8 cellular contexts compared by ENCODE assay signal in the genomic region with DNA sequence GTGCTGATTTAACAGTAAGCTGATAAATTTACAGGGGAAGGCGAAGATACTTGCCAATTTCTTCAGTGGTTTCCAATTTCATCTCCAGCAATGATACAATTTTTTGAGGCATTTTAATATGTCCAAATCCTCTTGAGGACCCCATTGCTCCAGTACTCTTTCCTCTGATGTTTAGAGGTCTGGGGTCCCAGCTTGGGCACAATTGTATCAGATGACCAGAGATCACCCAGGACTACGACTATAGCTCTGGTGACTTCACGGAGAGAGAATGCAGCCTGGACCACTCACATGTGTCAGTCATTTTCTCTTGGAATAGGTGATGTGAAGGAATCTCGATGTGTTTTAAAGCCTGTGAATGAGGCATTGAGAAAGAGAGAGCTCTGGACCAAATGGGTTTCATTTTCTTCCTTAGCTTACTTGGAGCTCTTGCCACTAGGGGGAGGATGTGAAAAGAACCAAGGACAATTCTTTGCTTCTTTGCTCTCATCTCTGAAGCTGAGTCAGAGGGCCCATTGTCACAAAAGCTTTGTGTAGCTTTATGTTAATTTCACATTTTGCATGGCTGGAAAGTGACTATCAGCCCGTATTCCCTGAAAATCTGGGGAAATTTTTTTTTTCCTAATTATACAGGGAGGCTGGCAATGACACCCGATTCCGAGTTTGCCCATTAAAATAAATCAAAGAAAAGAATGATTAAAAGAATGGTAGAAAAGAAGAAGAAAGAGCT. TPM values are rescaled to one million over a fixed set of nuclear protein-coding genes. Genes with fewer than 3 reads are reported as not detected.
A peak's percentile ranks its signal among the peaks of the same experiment; 100 is the strongest.
DNase-seq lines count a peak whose midpoint lies in the region; ATAC-seq and TF ChIP-seq lines count a peak whose summit lies in the region.

No MANE protein-coding gene starts in this region.

- no peak overlapping the region for H3K27ac Mint-ChIP-seq in activated T-helper 1 cell treated with anti-CD3 and anti-CD28 coated beads, Interleukin-12 subunit alpha, Interleukin-12 subunit beta, Interleukin-2, Interleukin-4 antibody, amounts not matched to agents 30 ng/mL and 10 ng/mL and 1 ng/mL, durations not matched to agents 14 hours and 24 hours and 36 hours

- H3K36me3 ChIP-seq in gastroesophageal sphincter (no peaks in the 10 kb centered on the region), parathyroid adenoma (ENCODE audit: control insufficient read depth, insufficient read depth, low read length) (no peaks in the 10 kb centered on the region)

- DNase-seq in COLO829 (ENCODE audit: low spot score): peak; percentile 76
- peak; percentile 52 for DNase-seq in NCI-H460 (ENCODE audit: extremely low read depth, low read depth)
- peak; percentile 25 for DNase-seq in activated T-helper 1 cell treated with anti-CD3 and anti-CD28 coated beads, Interleukin-12 subunit alpha, Interleukin-12 subunit beta, Interleukin-2, Interleukin-4 antibody, amounts not matched to agents 30 ng/mL and 10 ng/mL and 1 ng/mL, durations not matched to agents 14 hours and 24 hours and 36 hours (ENCODE audit: low spot score)
- no peak for DNase-seq in GOT3 (lab: John Stamatoyannopoulos, UW)

- H3K9me3 ChIP-seq in gastroesophageal sphincter (no peaks in the 10 kb centered on the region), parathyroid adenoma (ENCODE audit: control insufficient read depth, low read length) (no peaks in the 10 kb centered on the region)

- ATAC-seq in GM18868 (IDR thresholded peaks at IDR 0.05; ENCODE audit: unreplicated experiment): peak; percentile 81
- ATAC-seq in HG03135 (IDR thresholded peaks at IDR 0.05; ENCODE audit: unreplicated experiment): peak; percentile 65
- ATAC-seq in gastroesophageal sphincter: peak; percentile 63

- no peak overlapping the region for H3K9ac ChIP-seq in parathyroid adenoma

- TF ChIP-seq CTCF in gastroesophageal sphincter (IDR thresholded peaks at IDR 0.05) (peak; percentile 31 to 68 (median 60)), parathyroid adenoma (IDR thresholded peaks at IDR 0.05) (peak; percentile 42)

- peaks cover 13% of the 10 kb centered on the region for H3K27me3 Mint-ChIP-seq in activated T-helper 1 cell treated with anti-CD3 and anti-CD28 coated beads, Interleukin-12 subunit alpha, Interleukin-12 subunit beta, Interleukin-2, Interleukin-4 antibody, amounts not matched to agents 30 ng/mL and 10 ng/mL and 1 ng/mL, durations not matched to agents 14 hours and 24 hours and 36 hours (ENCODE audit: insufficient read depth)

- H3K27ac ChIP-seq in gastroesophageal sphincter: no peak overlapping the region
- H3K27ac ChIP-seq in parathyroid adenoma: no peak overlapping the region

- TF ChIP-seq EP300 in gastroesophageal sphincter (IDR thresholded peaks at IDR 0.05): no peak

- 43 to 66% methylated on average over 4 to 7 of the region's 7 CpGs for WGBS in gastroesophageal sphincter (ENCODE audit: low coverage in 1 of 2), 2 donors

- no peaks in the 10 kb centered on the region for H3K36me3 Mint-ChIP-seq in activated T-helper 1 cell treated with anti-CD3 and anti-CD28 coated beads, Interleukin-12 subunit alpha, Interleukin-12 subunit beta, Interleukin-2, Interleukin-4 antibody, amounts not matched to agents 30 ng/mL and 10 ng/mL and 1 ng/mL, durations not matched to agents 14 hours and 24 hours and 36 hours (ENCODE audit: low read depth)

- intact Hi-C loops in activated T-helper 1 cell treated with anti-CD3 and anti-CD28 coated beads, Interleukin-12 subunit alpha, Interleukin-12 subunit beta, Interleukin-2, Interleukin-4 antibody, amounts not matched to agents 30 ng/mL and 10 ng/mL and 1 ng/mL, durations not matched to agents 14 hours and 24 hours and 36 hours (cut with micrococcal nuclease): loop anchor here (1.0 to 2.0 kb wide), 2 partner anchors 432 to 526 kb away; no protein-coding TSS in a partner anchor

- H3K4me3 Mint-ChIP-seq in activated T-helper 1 cell treated with anti-CD3 and anti-CD28 coated beads, Interleukin-12 subunit alpha, Interleukin-12 subunit beta, Interleukin-2, Interleukin-4 antibody, amounts not matched to agents 30 ng/mL and 10 ng/mL and 1 ng/mL, durations not matched to agents 14 hours and 24 hours and 36 hours: peak overlapping the region; percentile 55

- TF ChIP-seq POLR2A in gastroesophageal sphincter (IDR thresholded peaks at IDR 0.05): no peak

- H3K27me3 ChIP-seq in gastroesophageal sphincter (no peaks in the 10 kb centered on the region), parathyroid adenoma (ENCODE audit: control insufficient read depth, insufficient read depth, low read length) (no peaks in the 10 kb centered on the region)

- H3K4me3 ChIP-seq in gastroesophageal sphincter: no peak overlapping the region
- H3K4me3 ChIP-seq in parathyroid adenoma (ENCODE audit: low read depth, low read length): no peak overlapping the region

- H3K4me1 ChIP-seq in gastroesophageal sphincter (no peaks in the 10 kb centered on the region), parathyroid adenoma (no peaks in the 10 kb centered on the region)

- no peaks in the 10 kb centered on the region for H3K9me3 Mint-ChIP-seq in activated T-helper 1 cell treated with anti-CD3 and anti-CD28 coated beads, Interleukin-12 subunit alpha, Interleukin-12 subunit beta, Interleukin-2, Interleukin-4 antibody, amounts not matched to agents 30 ng/mL and 10 ng/mL and 1 ng/mL, durations not matched to agents 14 hours and 24 hours and 36 hours

- peak overlapping the region; percentile 53 for H2AFZ ChIP-seq in parathyroid adenoma

- H3K79me2 ChIP-seq in parathyroid adenoma: no peaks in the 10 kb centered on the region

- H3K4me2 ChIP-seq in parathyroid adenoma (ENCODE audit: low read length): no peak overlapping the region

- peaks cover 5% of the 10 kb centered on the region for H3K4me1 Mint-ChIP-seq in activated T-helper 1 cell treated with anti-CD3 and anti-CD28 coated beads, Interleukin-12 subunit alpha, Interleukin-12 subunit beta, Interleukin-2, Interleukin-4 antibody, amounts not matched to agents 30 ng/mL and 10 ng/mL and 1 ng/mL, durations not matched to agents 14 hours and 24 hours and 36 hours (ENCODE audit: low read depth)

RNA-seq across cellular contexts. Expression of gene CCDC90B, which starts 6.7 kb away (rescaled TPM):
- total RNA-seq in NCI-H460 (2014; rRNA removed; shearing (Covaris generic)): 60.7 and 74.3 TPM in 2 replicates
- polyA plus RNA-seq in NCI-H460 (2014; cell fraction: nucleus; rRNA removed): 26.3 and 32.8 TPM in 2 replicates
- total RNA-seq in activated T-helper 1 cell treated with anti-CD3 and anti-CD28 coated beads, Interleukin-12 subunit alpha, Interleukin-12 subunit beta, Interleukin-2, Interleukin-4 antibody, amounts not matched to agents 30 ng/mL and 10 ng/mL and 1 ng/mL, durations not matched to agents 14 hours and 24 hours and 36 hours: 24.2 and 24.5 TPM in 2 replicates
- 10 to 100 TPM; 31.1 to 34.6 (median 33.2) TPM for total RNA-seq in gastroesophageal sphincter
